Comparison of ENCODE assay signal across 17 cellular contexts in genomic region chr20:48801197-48801596, GRCh38.
"Had no signal": no experiment of that assay in that cellular context is flagged by ENCODE, and none has a peak within 500 bp of the region (broad histone marks: within the 10 kb centered on the region; RNA-seq: fewer than 3 reads in every experiment).

No MANE protein-coding gene starts in this region.

- H3K27ac Mint-ChIP-seq: nephron had no signal

- H3K27ac ChIP-seq: cardiac muscle cell, foreskin keratinocyte, left lung, thyroid gland, WERI-Rb-1 had no signal

- DNase-seq: activated CD4-positive, alpha-beta T cell treated with anti-CD3 and anti-CD28 coated beads for 4 hours; activated CD8-positive, alpha-beta memory T cell treated with anti-CD3 and anti-CD28 coated beads for 24 hours; foreskin keratinocyte; heart left ventricle; islet precursor cell; left lung; stimulated activated CD4-positive, alpha-beta T cell treated with anti-CD3 and anti-CD28 coated beads, Interleukin-4, amount 100 ng/mL, for 1 hour; stimulated activated CD8-positive, alpha-beta memory T cell treated with anti-CD3 and anti-CD28 coated beads, Interleukin-4, amount 100 ng/mL, for 48 hours; T-cell; thyroid gland; WERI-Rb-1 had no signal

- ATAC-seq: foreskin keratinocyte, left lung had no signal

- FAIRE-seq: astrocyte, colon, endothelial cell of umbilical vein, urothelium cell line had no signal

- H3K27me3 Mint-ChIP-seq: T-cell had no signal

- H3K4me3 Mint-ChIP-seq: nephron, T-cell had no signal

- H3K9me3 ChIP-seq: heart left ventricle, left lung, thyroid gland had no signal

- H3K4me3 ChIP-seq: cardiac muscle cell, heart left ventricle, left lung, thyroid gland had no signal

- H3K4me1 ChIP-seq: foreskin keratinocyte had no signal

- H3K27me3 ChIP-seq: cardiac muscle cell, heart left ventricle, thyroid gland had no signal

- H3K36me3 ChIP-seq: cardiac muscle cell, heart left ventricle, thyroid gland, WERI-Rb-1 had no signal
